ENCODE assay signal across 8 cellular contexts in genomic region chr17:8249621-8250020, GRCh38. TPM values are rescaled to one million over a fixed set of nuclear protein-coding genes. Genes with fewer than 3 reads are reported as not detected.
DNase-seq lines count a peak whose midpoint lies in the region; ATAC-seq, FAIRE-seq and TF ChIP-seq lines count a peak whose summit lies in the region.

No MANE protein-coding gene starts in this region.

- CTCF ChIA-PET in mammary epithelial cell (lab: Charles Lee; ENCODE audit: low non-redundant PET), result interaction anchor here (0.6 to 0.7 kb wide), 3 partner anchors 39 to 536 kb away, joined by 3 to 4 read pairs (median 3); partner anchors contain the start of gene RANGRF

- DNase-seq in heart right ventricle (no peak), Right ventricle myocardium inferior (ENCODE audit: missing footprints) (no peak), mammary epithelial cell (no peak), mucosa of descending colon (no peak), aorta (no peak), NCI-H2107 (lab: John Stamatoyannopoulos, UW) (no peak), Ammon's horn (ENCODE audit: low spot score) (no peak), GM12891 (ENCODE audit: insufficient read length, low spot score) (no peak)

- H3K4me1 ChIP-seq in heart right ventricle (peaks cover 0 to 31% (median 12%) of the 10 kb centered on the region in 9 donors), mammary epithelial cell (ENCODE audit: insufficient read depth, low read length) (peaks cover 12% of the 10 kb centered on the region), mucosa of descending colon (ENCODE audit: low read depth) (peaks cover 5% of the 10 kb centered on the region), aorta (ENCODE audit: control insufficient read depth in 1 of 2, insufficient read depth in 2 of 2, low read length in 2 of 2) (no peaks in the 10 kb centered on the region)

- peak overlapping the region in 9 of 10 donors; percentile 90 to 99 (median 94) for H3K27ac ChIP-seq in heart right ventricle
- peak overlapping the region; percentile 92 for H3K27ac ChIP-seq in mammary epithelial cell (ENCODE audit: insufficient read depth, low read depth, low read length)
- peak overlapping the region in 1 of 2 donors; percentile 4 for H3K27ac ChIP-seq in aorta (ENCODE audit: low read depth in 1 of 2, low read length in 2 of 2)

- intact Hi-C loops in heart right ventricle (cut with DNase I) (loop anchor here in 9 of 10 donors (1.0 to 10.0 kb wide), 9 partner anchors 26 to 495 kb away; partner anchors contain the start of genes RANGRF (in 6 of the 9), CCDC42 (in 1 of the 9), RPL26 (in 1 of the 9) and SLC25A35 (in 1 of the 9)), Right ventricle myocardium inferior (cut with DNase I) (loop anchor here (1.0 to 5.0 kb wide), 3 partner anchors 27 to 407 kb away; partner anchors contain the start of gene RANGRF), mammary epithelial cell (cut with micrococcal nuclease) (loop anchor here (1.0 to 5.0 kb wide), 8 partner anchors 27 to 562 kb away; partner anchors contain the start of genes RANGRF, RPL26, TP53 and WRAP53), mucosa of descending colon (cut with DNase I, micrococcal nuclease) (no loop called here), aorta (cut with DNase I) (loop anchor here in 1 of 2 donors (2.0 kb wide), 2 partner anchors 45 to 63 kb away; partner anchors contain the start of gene SLC25A35)

- peak overlapping the region; percentile 99 for H3K9ac ChIP-seq in mammary epithelial cell (ENCODE audit: insufficient read depth, low read length)

- H3K9me3 ChIP-seq in heart right ventricle (peaks cover 0 to 3% (median 0%) of the 10 kb centered on the region in 11 donors), mammary epithelial cell (replicated peaks; ENCODE audit: insufficient read depth, low read length) (no peaks in the 10 kb centered on the region), mucosa of descending colon (no peaks in the 10 kb centered on the region), aorta (ENCODE audit: control insufficient read depth, low read length) (no peaks in the 10 kb centered on the region)

- H3K36me3 ChIP-seq in heart right ventricle, result peaks cover 0 to 21% (median 0%) of the 10 kb centered on the region in 9 donors
- H3K36me3 ChIP-seq in mammary epithelial cell (ENCODE audit: insufficient read depth, low read length), result peaks cover 4% of the 10 kb centered on the region
- no peaks in the 10 kb centered on the region for H3K36me3 ChIP-seq in mucosa of descending colon (ENCODE audit: low read depth)
- no peaks in the 10 kb centered on the region for H3K36me3 ChIP-seq in aorta (ENCODE audit: control insufficient read depth in 1 of 2, insufficient read depth in 2 of 2, low read length in 1 of 2)

- peak overlapping the region; percentile 99 for H2AFZ ChIP-seq in mammary epithelial cell (ENCODE audit: low read depth, low read length)

- no peak for FAIRE-seq in GM12891 (lab: Jason Lieb, UNC)

- peak overlapping the region; percentile 57 to 87 (median 75) for H3K4me3 ChIP-seq in heart right ventricle
- H3K4me3 ChIP-seq in mammary epithelial cell (replicated peaks in 1 of 3; ENCODE audit: insufficient read depth in 1 of 3, low read depth in 2 of 3, low read length in 3 of 3), result peak overlapping the region; percentile 82 to 96 (median 89)
- H3K4me3 ChIP-seq in mucosa of descending colon, result peak overlapping the region; percentile 9
- peak overlapping the region; percentile 53 to 78 for H3K4me3 ChIP-seq in aorta (ENCODE audit: low read length in 2 of 2)

- peak overlapping the region; percentile 83 for H3K4me2 ChIP-seq in mammary epithelial cell (ENCODE audit: insufficient read depth, low read depth, low read length)

- TF ChIP-seq CTCF in heart right ventricle (IDR thresholded peaks at IDR 0.05) (no peak), mammary epithelial cell (conservative IDR thresholded peaks at IDR 0.05 in 1 of 2, IDR thresholded peaks at IDR 0.05 in 1 of 2; ENCODE audit: extremely low read depth in 1 of 2, insufficient read depth in 1 of 2, low read depth in 1 of 2, low read length in 2 of 2) (no peak), mucosa of descending colon (IDR thresholded peaks at IDR 0.05) (no peak)

- BruUV-seq in mammary epithelial cell (replicated peaks; lab: Mats Ljungman, UMichigan), result TSS peak; percentile 82

- in situ Hi-C loops in mammary epithelial cell (cut with MboI; ENCODE audit: low sequenced_read_pairs in 2 of 2), result loop anchor here in 1 of 2 donors (10.0 kb wide), 1 partner anchor 65 kb away; no protein-coding TSS in a partner anchor

- dilution Hi-C loops in mammary epithelial cell (cut with HindIII; ENCODE audit: low sequenced_read_pairs), result loop anchor here (5.0 kb wide), 1 partner anchor 53 kb away; no protein-coding TSS in a partner anchor

- no peak for TF ChIP-seq POLR2A in GM12891 (IDR thresholded peaks at IDR 0.05; ENCODE audit: low read depth, low read length)

- ATAC-seq in heart right ventricle, result no peak
- ATAC-seq in Right ventricle myocardium inferior, result no peak
- ATAC-seq in mucosa of descending colon, result no peak
- ATAC-seq in aorta (ENCODE audit: low FRiP score), result no peak

- H3K79me2 ChIP-seq in mammary epithelial cell (ENCODE audit: insufficient read depth, low read length), result peaks cover 52% of the 10 kb centered on the region

- H3K27me3 ChIP-seq in heart right ventricle (no peaks in the 10 kb centered on the region), mammary epithelial cell (ENCODE audit: insufficient read depth, low read length) (no peaks in the 10 kb centered on the region), aorta (ENCODE audit: control insufficient read depth in 1 of 2, insufficient read depth in 2 of 2, low read length in 1 of 2) (no peaks in the 10 kb centered on the region)

- no peaks in the 10 kb centered on the region for H4K20me1 ChIP-seq in mammary epithelial cell (ENCODE audit: insufficient read depth, low read length)

- WGBS in heart right ventricle, 2 donors, result 9 to 12% methylated on average over 8 of the region's 8 CpGs
- 25% methylated on average over 8 of the region's 8 CpGs for WGBS in mammary epithelial cell (ENCODE audit: low coverage, missing lambda C conversion rate)
- 7 to 10% methylated on average over 8 of the region's 8 CpGs for WGBS in aorta, 2 donors

TF ChIP-seq in GM12891, 5 proteins besides CTCF, POLR2A, EP300 and RAD21:
- TF ChIP-seq POU2F2 (IDR thresholded peaks at IDR 0.05; ENCODE audit: low read depth, low read length) (no peak), PAX5 (IDR thresholded peaks at IDR 0.05; ENCODE audit: insufficient read depth, low read length, severe bottlenecking) (no peak), TAF1 (IDR thresholded peaks at IDR 0.05; ENCODE audit: low read depth, low read length) (no peak), POLR2AphosphoS5 (IDR thresholded peaks at IDR 0.05; ENCODE audit: low read depth, low read length) (no peak), SPI1 (IDR thresholded peaks at IDR 0.05; ENCODE audit: low read depth, low read length) (no peak)

RNA-seq across cellular contexts. Expression of gene PFAS, which starts 0.5 kb away (rescaled TPM):
- total RNA-seq in heart right ventricle, result 10 to 100 TPM in 9 of 10 donors, 1 to 10 TPM in 1; 9.6 to 17.9 (median 13.7) TPM
- polyA plus RNA-seq in heart right ventricle, result 10 to 100 TPM in 1 of 2 donors, 1 to 10 TPM in 1; 8.6 to 11.2 TPM
- total RNA-seq in Right ventricle myocardium inferior, result 14.7 TPM
- 10 to 100 TPM in 1 of 2 donors, 1 to 10 TPM in 1; 8.5 to 31.2 TPM for total RNA-seq in mammary epithelial cell
- 12.3 TPM for polyA plus RNA-seq in mammary epithelial cell
- polyA minus RNA-seq in mammary epithelial cell, result 76.1 TPM
- 10 to 100 TPM; 18.7 to 31.7 (median 30.1) TPM for total RNA-seq in mucosa of descending colon
- 10 to 100 TPM; 21.3 to 25.4 TPM for total RNA-seq in aorta
- 1 to 10 TPM; 1.4 to 8.3 TPM for polyA plus RNA-seq in aorta
- 22.8 TPM for polyA plus RNA-seq in GM12891 (2012; ENCODE audit: low read depth, missing spikeins)

RNA-seq across cellular contexts. Expression of gene CTC1, which starts 1.8 kb away (rescaled TPM):
- total RNA-seq in heart right ventricle (10 to 100 TPM; 12.5 to 19.8 (median 14.8) TPM), Right ventricle myocardium inferior (13.1 TPM), mammary epithelial cell (10 to 100 TPM in 1 of 2 donors, 1 to 10 TPM in 1; 6.8 to 24.6 TPM), mucosa of descending colon (10 to 100 TPM; 35.6 to 59.6 (median 57.7) TPM), aorta (10 to 100 TPM; 43.3 to 59.2 TPM)
- polyA plus RNA-seq in heart right ventricle (10 to 100 TPM in 1 of 2 donors, 1 to 10 TPM in 1; 5.9 to 19.3 TPM), mammary epithelial cell (11.0 TPM), aorta (10 to 100 TPM in 1 of 2 donors, 1 to 10 TPM in 1; 4.6 to 36.4 TPM)
- polyA minus RNA-seq in mammary epithelial cell, result 42.8 TPM
- polyA plus RNA-seq in GM12891 (2012; ENCODE audit: low read depth, missing spikeins), result 17.8 TPM

RNA-seq across cellular contexts. Expression of gene RANGRF, which starts 38.8 kb away (rescaled TPM):
- total RNA-seq in heart right ventricle, result 10 to 100 TPM; 20.7 to 28.2 (median 24.4) TPM
- 10 to 100 TPM; 32.3 to 53.5 TPM for polyA plus RNA-seq in heart right ventricle
- total RNA-seq in Right ventricle myocardium inferior, result 25.7 TPM
- total RNA-seq in mammary epithelial cell, result 10 to 100 TPM; 11.3 to 25.4 TPM
- polyA plus RNA-seq in mammary epithelial cell, result 35.5 TPM
- polyA minus RNA-seq in mammary epithelial cell, result 14.8 TPM
- 10 to 100 TPM; 11.5 to 26.9 (median 15.5) TPM for total RNA-seq in mucosa of descending colon
- 10 to 100 TPM; 20.3 to 21.7 TPM for total RNA-seq in aorta
- 10 to 100 TPM; 28.7 to 53.7 TPM for polyA plus RNA-seq in aorta
- 43.3 TPM for polyA plus RNA-seq in GM12891 (2012; ENCODE audit: low read depth, missing spikeins)

RNA-seq across cellular contexts. Expression of gene AURKB, which starts 39.2 kb away (rescaled TPM):
- 1 to 10 TPM in 3 of 10 donors, under 1 TPM in 2, not detected in 5; 0.38 to 6.4 (median 1.0) TPM for total RNA-seq in heart right ventricle
- 1 to 10 TPM in 1 of 2 donors, under 1 TPM in 1; 0.38 to 1.5 TPM for polyA plus RNA-seq in heart right ventricle
- total RNA-seq in Right ventricle myocardium inferior, result 1.2 TPM
- 10 to 100 TPM in 1 of 2 donors, 1 to 10 TPM in 1; 1.8 to 59.3 TPM for total RNA-seq in mammary epithelial cell
- 62.1 TPM for polyA plus RNA-seq in mammary epithelial cell
- polyA minus RNA-seq in mammary epithelial cell, result 99.5 TPM
- total RNA-seq in mucosa of descending colon, result 10 to 100 TPM in 1 of 3 donors, 1 to 10 TPM in 2; 5.2 to 27.3 (median 5.7) TPM
- total RNA-seq in aorta, result 1 to 10 TPM in 1 of 2 donors, under 1 TPM in 1; 0.81 to 3.1 TPM
- polyA plus RNA-seq in aorta, result not detected
- polyA plus RNA-seq in GM12891 (2012; ENCODE audit: low read depth, missing spikeins), result 69.4 TPM

RNA-seq across cellular contexts. Expression of gene SLC25A35, which starts 45.6 kb away (rescaled TPM):
- total RNA-seq in heart right ventricle (1 to 10 TPM; 1.5 to 4.5 (median 2.3) TPM), Right ventricle myocardium inferior (2.3 TPM), mammary epithelial cell (1 to 10 TPM in 1 of 2 donors, under 1 TPM in 1; 0.83 to 5.2 TPM), mucosa of descending colon (10 to 100 TPM in 1 of 3 donors, 1 to 10 TPM in 2; 8.4 to 10.3 (median 9.3) TPM), aorta (1 to 10 TPM; 3.0 to 4.8 TPM)
- polyA plus RNA-seq in heart right ventricle (1 to 10 TPM; 2.4 to 6.8 TPM), mammary epithelial cell (2.0 TPM), aorta (1 to 10 TPM; 1.0 to 6.6 TPM)
- not detected for polyA minus RNA-seq in mammary epithelial cell
- 2.6 TPM for polyA plus RNA-seq in GM12891 (2012; ENCODE audit: low read depth, missing spikeins)

Comparison
In these comparisons a context has a peak if more than half of its experiments do, and no peak if none do; other contexts are left out.
1. H3K4me3 ChIP-seq: peak in every context shown above with its lines; median percentile 89 in mammary epithelial cell; 75 in heart right ventricle; 66 in aorta; 9 in mucosa of descending colon.
2. intact Hi-C loops: an anchor here in heart right ventricle (1.0 to 10.0 kb wide), Right ventricle myocardium inferior (1.0 to 5.0 kb wide) and mammary epithelial cell (1.0 to 5.0 kb wide); none called in mucosa of descending colon.